In genomic region chr2:128734521-128735295, GRCh38 we compare ENCODE assay signal across 11 cellular contexts.
DNase-seq lines count a peak whose midpoint lies in the region; FAIRE-seq and TF ChIP-seq lines count a peak whose summit lies in the region.
"Had no signal": no experiment of that assay in that cellular context is flagged by ENCODE, and none has a peak within 500 bp of the region (broad histone marks: within the 10 kb centered on the region; RNA-seq: fewer than 3 reads in every experiment).

No MANE protein-coding gene starts in this region.

- DNase-seq in activated naive CD4-positive, alpha-beta T cell treated with anti-CD3 and anti-CD28 coated beads, Interleukin-2, amount 10 ng/mL, durations not matched to agents 7 days and 5 days, result peak; percentile 44
- DNase-seq in activated naive CD4-positive, alpha-beta T cell treated with Interleukin-2 at 50 U/mL for 16 hours, result no peak
- peak; percentile 92 for DNase-seq in esophagus muscularis mucosa (ENCODE audit: extremely low spot score)
- no peak for DNase-seq in T-helper 9 cell
- no peak for DNase-seq in GM12892 (ENCODE audit: insufficient read length)
- no peak for DNase-seq in amygdala (lab: John Stamatoyannopoulos, UW)
- DNase-seq: NCI-H1436 had no signal

- no peak overlapping the region for H2AFZ ChIP-seq in Loucy (ENCODE audit: low read length)

- H3K9me2 ChIP-seq in Loucy (replicated peaks; ENCODE audit: low read depth, low read length), result no peaks in the 10 kb centered on the region

- 63% methylated on average over 25 of the region's 37 CpGs for WGBS in esophagus muscularis mucosa
- 7% methylated on average over 37 of the region's 37 CpGs for WGBS in thymus

- no peaks in the 10 kb centered on the region for H3K36me3 ChIP-seq in Loucy (ENCODE audit: insufficient read depth, low read length)
- no peaks in the 10 kb centered on the region for H3K36me3 ChIP-seq in esophagus muscularis mucosa
- H3K36me3 ChIP-seq in thymus (ENCODE audit: control insufficient read depth, insufficient read depth), result no peaks in the 10 kb centered on the region
- H3K36me3 ChIP-seq: ascending aorta, thoracic aorta had no signal

- no peaks in the 10 kb centered on the region for H4K20me1 ChIP-seq in Loucy (ENCODE audit: insufficient read depth, low read length, poor library complexity, severe bottlenecking)

- peak overlapping the region; percentile 34 for H3K4me3 ChIP-seq in Loucy (ENCODE audit: low read length, poor library complexity, severe bottlenecking)
- H3K4me3 ChIP-seq in esophagus muscularis mucosa, result no peak overlapping the region
- H3K4me3 ChIP-seq in thymus (ENCODE audit: low read length), result peak overlapping the region; percentile 11
- H3K4me3 ChIP-seq: ascending aorta, thoracic aorta had no signal

- H3K27ac Mint-ChIP-seq in activated naive CD4-positive, alpha-beta T cell treated with anti-CD3 and anti-CD28 coated beads, Interleukin-2, amount 10 ng/mL, durations not matched to agents 7 days and 5 days, result no peak overlapping the region

- TF ChIP-seq POLR2A in esophagus muscularis mucosa (IDR thresholded peaks at IDR 0.05; ENCODE audit: low read depth) (no peak), GM12892 (IDR thresholded peaks at IDR 0.05; ENCODE audit: low read depth, low read length) (no peak)

- no peak overlapping the region for H3K4me3 Mint-ChIP-seq in activated naive CD4-positive, alpha-beta T cell treated with anti-CD3 and anti-CD28 coated beads, Interleukin-2, amount 10 ng/mL, durations not matched to agents 7 days and 5 days

- H3K27ac ChIP-seq in esophagus muscularis mucosa (replicated peaks in 1 of 4) (no peak overlapping the region), thymus (ENCODE audit: low read depth) (peak overlapping the region; percentile 74)
- H3K27ac ChIP-seq: ascending aorta, thoracic aorta had no signal

- H3K4me1 ChIP-seq in Loucy (ENCODE audit: insufficient read depth, low read length, poor library complexity, severe bottlenecking) (peaks cover 82% of the 10 kb centered on the region), esophagus muscularis mucosa (peaks cover 27 to 37% (median 32%) of the 10 kb centered on the region in 4 donors), thymus (ENCODE audit: control insufficient read depth, insufficient read depth, low read length) (peaks cover 39% of the 10 kb centered on the region)

- peaks cover 15% of the 10 kb centered on the region for H3K4me1 Mint-ChIP-seq in activated naive CD4-positive, alpha-beta T cell treated with anti-CD3 and anti-CD28 coated beads, Interleukin-2, amount 10 ng/mL, durations not matched to agents 7 days and 5 days

- H3K9ac ChIP-seq in Loucy (ENCODE audit: low read depth, low read length, poor library complexity, severe bottlenecking), result peak overlapping the region; percentile 72

- FAIRE-seq in GM12892 (lab: Jason Lieb, UNC), result no peak

- peaks cover 41% of the 10 kb centered on the region for H3K27me3 Mint-ChIP-seq in activated naive CD4-positive, alpha-beta T cell treated with anti-CD3 and anti-CD28 coated beads, Interleukin-2, amount 10 ng/mL, durations not matched to agents 7 days and 5 days

- 0 out of 2 replicates have a peak, but pooled peaks cover 11% of the 10 kb centered on the region for H3K79me2 ChIP-seq in Loucy (ENCODE audit: insufficient read depth, low read length)

- peaks cover 2% of the 10 kb centered on the region; the same call in 1 of the 2 replicates for H3K9me3 ChIP-seq in Loucy (ENCODE audit: insufficient read depth, low read depth, low read length)
- no peaks in the 10 kb centered on the region for H3K9me3 ChIP-seq in esophagus muscularis mucosa
- no peaks in the 10 kb centered on the region for H3K9me3 ChIP-seq in thymus (ENCODE audit: control insufficient read depth)
- H3K9me3 ChIP-seq: ascending aorta, thoracic aorta had no signal

- CTCF ChIA-PET in activated naive CD4-positive, alpha-beta T cell treated with anti-CD3 and anti-CD28 coated beads, Interleukin-2, amount 10 ng/mL, durations not matched to agents 7 days and 5 days (lab: Charles Lee), result no interaction called here

- H3K27me3 ChIP-seq in Loucy (ENCODE audit: insufficient read depth, low read length, poor library complexity, severe bottlenecking) (no peaks in the 10 kb centered on the region), esophagus muscularis mucosa (peaks cover 0 to 37% (median 0%) of the 10 kb centered on the region in 4 donors), thymus (ENCODE audit: control insufficient read depth, insufficient read depth) (no peaks in the 10 kb centered on the region)
- H3K27me3 ChIP-seq: ascending aorta had no signal

- peaks cover 20% of the 10 kb centered on the region for H3F3A ChIP-seq in Loucy (ENCODE audit: low read depth)

- TF ChIP-seq CTCF in Loucy (conservative IDR thresholded peaks at IDR 0.05; ENCODE audit: low read length), result peak; percentile 46
- TF ChIP-seq CTCF in esophagus muscularis mucosa (IDR thresholded peaks at IDR 0.05), result no peak

- H3K36me3 Mint-ChIP-seq in activated naive CD4-positive, alpha-beta T cell treated with anti-CD3 and anti-CD28 coated beads, Interleukin-2, amount 10 ng/mL, durations not matched to agents 7 days and 5 days, result no peaks in the 10 kb centered on the region

- peak overlapping the region; percentile 55 for H3K4me2 ChIP-seq in Loucy (ENCODE audit: low read depth, low read length, poor library complexity, severe bottlenecking)

- no peaks in the 10 kb centered on the region for H3K9me3 Mint-ChIP-seq in activated naive CD4-positive, alpha-beta T cell treated with anti-CD3 and anti-CD28 coated beads, Interleukin-2, amount 10 ng/mL, durations not matched to agents 7 days and 5 days

- intact Hi-C loops in esophagus muscularis mucosa (cut with DNase I), result loop anchor here (5.0 to 10.0 kb wide), 3 partner anchors 412 to 1120 kb away; no protein-coding TSS in a partner anchor

- no peak for TF ChIP-seq EP300 in esophagus muscularis mucosa (IDR thresholded peaks at IDR 0.05)

Comparison
In these comparisons a context has a peak if more than half of its experiments do, and no peak if none do; other contexts are left out.
1. DNase-seq: peak in activated naive CD4-positive, alpha-beta T cell treated with anti-CD3 and anti-CD28 coated beads, Interleukin-2, amount 10 ng/mL, durations not matched to agents 7 days and 5 days (single experiment) and esophagus muscularis mucosa (single experiment); none in activated naive CD4-positive, alpha-beta T cell treated with Interleukin-2 at 50 U/mL for 16 hours (single experiment), T-helper 9 cell (single experiment), GM12892 (single experiment) and amygdala (0 of 56).
2. H3K4me3 ChIP-seq: peak in Loucy (single experiment) and thymus (single experiment); none in esophagus muscularis mucosa (0 of 4).